In genomic region chr15:100902436-100903190, GRCh38 we compare ENCODE assay signal across 8 cellular contexts. TPM values are rescaled to one million over a fixed set of nuclear protein-coding genes. Genes with fewer than 3 reads are reported as not detected.
DNase-seq lines count a peak whose midpoint lies in the region; ATAC-seq and TF ChIP-seq lines count a peak whose summit lies in the region.

No MANE protein-coding gene starts in this region.

- H3K27me3 Mint-ChIP-seq in activated naive CD8-positive, alpha-beta T cell treated with anti-CD3 and anti-CD28 coated beads for 36 hours = peaks cover 4% of the 10 kb centered on the region
- H3K27me3 Mint-ChIP-seq in activated CD4-positive, alpha-beta memory T cell treated with anti-CD3 and anti-CD28 coated beads, Interleukin-2, amount 10 ng/mL, durations not matched to agents 7 days and 5 days = peaks cover 8% of the 10 kb centered on the region

- H3K27ac ChIP-seq in SJSA1 (peak overlapping the region; percentile 48), foreskin keratinocyte (peak overlapping the region; percentile 65), prostate gland (peak overlapping the region; percentile 86 to 98)

- H3K4me3 ChIP-seq in SJSA1 (no peak overlapping the region), prostate gland (no peak overlapping the region)

- CTCF ChIA-PET in activated CD4-positive, alpha-beta memory T cell treated with anti-CD3 and anti-CD28 coated beads, Interleukin-2, amount 10 ng/mL, durations not matched to agents 7 days and 5 days (lab: Charles Lee) = interaction anchor here (1.2 kb wide), 1 partner anchor 15 kb away, joined by 4 read pairs; no protein-coding TSS in a partner anchor

- intact Hi-C loops in prostate gland (cut with DNase I) = no loop called here

- peak; percentile 82 for DNase-seq in GM04504 (ENCODE audit: low read depth)
- DNase-seq in SJSA1 (ENCODE audit: low read depth in 1 of 2, low spot score in 2 of 2) = peak; percentile 63 to 77
- peak; percentile 77 to 86 for DNase-seq in foreskin keratinocyte
- peak; percentile 97 for DNase-seq in prostate gland (ENCODE audit: low spot score)
- no peak for DNase-seq in activated naive CD8-positive, alpha-beta T cell treated with anti-CD3 and anti-CD28 coated beads for 36 hours
- no peak for DNase-seq in NCI-H526 treated with DMSO at 0.1 percent for 48 hours (lab: John Stamatoyannopoulos, UW)
- no peak for DNase-seq in activated CD4-positive, alpha-beta memory T cell treated with anti-CD3 and anti-CD28 coated beads, Interleukin-2, amount 10 ng/mL, durations not matched to agents 7 days and 5 days

- no peak overlapping the region for H3K27ac Mint-ChIP-seq in activated naive CD8-positive, alpha-beta T cell treated with anti-CD3 and anti-CD28 coated beads for 36 hours
- H3K27ac Mint-ChIP-seq in activated CD4-positive, alpha-beta memory T cell treated with anti-CD3 and anti-CD28 coated beads, Interleukin-2, amount 10 ng/mL, durations not matched to agents 7 days and 5 days = no peak overlapping the region

- no peaks in the 10 kb centered on the region for H3K4me1 Mint-ChIP-seq in activated naive CD8-positive, alpha-beta T cell treated with anti-CD3 and anti-CD28 coated beads for 36 hours
- H3K4me1 Mint-ChIP-seq in activated CD4-positive, alpha-beta memory T cell treated with anti-CD3 and anti-CD28 coated beads, Interleukin-2, amount 10 ng/mL, durations not matched to agents 7 days and 5 days = no peaks in the 10 kb centered on the region

- no peaks in the 10 kb centered on the region for H3K9me3 Mint-ChIP-seq in activated naive CD8-positive, alpha-beta T cell treated with anti-CD3 and anti-CD28 coated beads for 36 hours
- H3K9me3 Mint-ChIP-seq in activated CD4-positive, alpha-beta memory T cell treated with anti-CD3 and anti-CD28 coated beads, Interleukin-2, amount 10 ng/mL, durations not matched to agents 7 days and 5 days = no peaks in the 10 kb centered on the region

- H3K9me3 ChIP-seq in SJSA1 (replicated peaks) (0 out of 2 replicates have a peak, but pooled peaks cover 3% of the 10 kb centered on the region), prostate gland (no peaks in the 10 kb centered on the region)

- H3K27me3 ChIP-seq in SJSA1 (replicated peaks) = no peaks in the 10 kb centered on the region
- H3K27me3 ChIP-seq in foreskin keratinocyte = no peaks in the 10 kb centered on the region
- H3K27me3 ChIP-seq in prostate gland (replicated peaks; ENCODE audit: insufficient read depth) = no peaks in the 10 kb centered on the region

- WGBS in prostate gland = 7% methylated on average over 22 of the region's 22 CpGs

- H3K36me3 Mint-ChIP-seq in activated naive CD8-positive, alpha-beta T cell treated with anti-CD3 and anti-CD28 coated beads for 36 hours = no peaks in the 10 kb centered on the region
- H3K36me3 Mint-ChIP-seq in activated CD4-positive, alpha-beta memory T cell treated with anti-CD3 and anti-CD28 coated beads, Interleukin-2, amount 10 ng/mL, durations not matched to agents 7 days and 5 days (ENCODE audit: low read depth) = no peaks in the 10 kb centered on the region

- TF ChIP-seq CTCF in foreskin keratinocyte (conservative IDR thresholded peaks at IDR 0.05) (no peak), prostate gland (IDR thresholded peaks at IDR 0.05) (no peak)

- no peak for TF ChIP-seq POLR2A in prostate gland (IDR thresholded peaks at IDR 0.05)

- ATAC-seq in foreskin keratinocyte (peak; percentile 88), GM21367 (IDR thresholded peaks at IDR 0.05; ENCODE audit: unreplicated experiment) (no peak)

- POLR2A ChIA-PET in activated CD4-positive, alpha-beta memory T cell treated with anti-CD3 and anti-CD28 coated beads, Interleukin-2, amount 10 ng/mL, durations not matched to agents 7 days and 5 days (lab: Charles Lee) = no interaction called here

- H3K36me3 ChIP-seq in SJSA1 (no peaks in the 10 kb centered on the region), prostate gland (no peaks in the 10 kb centered on the region)

- no peak overlapping the region for H3K4me3 Mint-ChIP-seq in activated naive CD8-positive, alpha-beta T cell treated with anti-CD3 and anti-CD28 coated beads for 36 hours
- no peak overlapping the region for H3K4me3 Mint-ChIP-seq in activated CD4-positive, alpha-beta memory T cell treated with anti-CD3 and anti-CD28 coated beads, Interleukin-2, amount 10 ng/mL, durations not matched to agents 7 days and 5 days

- peaks cover 20% of the 10 kb centered on the region for H3K4me1 ChIP-seq in SJSA1 (replicated peaks)
- H3K4me1 ChIP-seq in foreskin keratinocyte = peaks cover 4% of the 10 kb centered on the region
- H3K4me1 ChIP-seq in prostate gland (replicated peaks) = peaks cover 63% of the 10 kb centered on the region

RNA-seq across cellular contexts. Expression of gene LRRK1, which starts 16.5 kb away (rescaled TPM):
- total RNA-seq in SJSA1 (2014; rRNA removed; shearing (Covaris generic)) = 0.75 and 3.7 TPM in 2 replicates
- total RNA-seq in foreskin keratinocyte (13.5 and 13.7 TPM in 2 replicates), prostate gland (10 to 100 TPM; 18.6 to 20.3 TPM)
- polyA plus RNA-seq in foreskin keratinocyte = 6.8 and 6.9 TPM in 2 replicates
- under 1 TPM; 0.29 to 0.30 TPM for total RNA-seq in activated naive CD8-positive, alpha-beta T cell treated with anti-CD3 and anti-CD28 coated beads for 36 hours
- total RNA-seq in activated CD4-positive, alpha-beta memory T cell treated with anti-CD3 and anti-CD28 coated beads, Interleukin-2, amount 10 ng/mL, durations not matched to agents 7 days and 5 days = 1 to 10 TPM; 1.0 to 1.1 TPM

RNA-seq across cellular contexts. Expression of gene ALDH1A3, which starts 23.0 kb away (rescaled TPM):
- 1.9 and 2.2 TPM in 2 replicates for total RNA-seq in SJSA1 (2014; rRNA removed; shearing (Covaris generic))
- 134 and 232 TPM in 2 replicates for total RNA-seq in foreskin keratinocyte
- 62.7 and 92.3 TPM in 2 replicates for polyA plus RNA-seq in foreskin keratinocyte
- total RNA-seq in prostate gland = 100 to 1,000 TPM; 240 to 347 TPM
- not detected for total RNA-seq in activated naive CD8-positive, alpha-beta T cell treated with anti-CD3 and anti-CD28 coated beads for 36 hours
- not detected for total RNA-seq in activated CD4-positive, alpha-beta memory T cell treated with anti-CD3 and anti-CD28 coated beads, Interleukin-2, amount 10 ng/mL, durations not matched to agents 7 days and 5 days

Comparison
In these comparisons a context has a peak if more than half of its experiments do, and no peak if none do; other contexts are left out.
1. DNase-seq: peak in GM04504 (single experiment), SJSA1 (2 of 2), foreskin keratinocyte (2 of 2) and prostate gland (single experiment); none in activated naive CD8-positive, alpha-beta T cell treated with anti-CD3 and anti-CD28 coated beads for 36 hours (single experiment), NCI-H526 treated with DMSO at 0.1 percent for 48 hours (single experiment) and activated CD4-positive, alpha-beta memory T cell treated with anti-CD3 and anti-CD28 coated beads, Interleukin-2, amount 10 ng/mL, durations not matched to agents 7 days and 5 days (single experiment).
2. RNA of gene ALDH1A3, which starts 23.0 kb away (total RNA-seq): 240 to 347 TPM in prostate gland and 134 to 232 TPM in foreskin keratinocyte; 1.9 to 2.2 TPM in SJSA1, not detected in activated naive CD8-positive, alpha-beta T cell treated with anti-CD3 and anti-CD28 coated beads for 36 hours and not detected in activated CD4-positive, alpha-beta memory T cell treated with anti-CD3 and anti-CD28 coated beads, Interleukin-2, amount 10 ng/mL, durations not matched to agents 7 days and 5 days; every median in the first group is over 10 times any median in the second.
3. Peak in every context shown above with its lines, with median percentiles within 50 percentile points of each other: H3K27ac ChIP-seq.